9 cellular contexts compared by ENCODE assay signal in the genomic region with DNA sequence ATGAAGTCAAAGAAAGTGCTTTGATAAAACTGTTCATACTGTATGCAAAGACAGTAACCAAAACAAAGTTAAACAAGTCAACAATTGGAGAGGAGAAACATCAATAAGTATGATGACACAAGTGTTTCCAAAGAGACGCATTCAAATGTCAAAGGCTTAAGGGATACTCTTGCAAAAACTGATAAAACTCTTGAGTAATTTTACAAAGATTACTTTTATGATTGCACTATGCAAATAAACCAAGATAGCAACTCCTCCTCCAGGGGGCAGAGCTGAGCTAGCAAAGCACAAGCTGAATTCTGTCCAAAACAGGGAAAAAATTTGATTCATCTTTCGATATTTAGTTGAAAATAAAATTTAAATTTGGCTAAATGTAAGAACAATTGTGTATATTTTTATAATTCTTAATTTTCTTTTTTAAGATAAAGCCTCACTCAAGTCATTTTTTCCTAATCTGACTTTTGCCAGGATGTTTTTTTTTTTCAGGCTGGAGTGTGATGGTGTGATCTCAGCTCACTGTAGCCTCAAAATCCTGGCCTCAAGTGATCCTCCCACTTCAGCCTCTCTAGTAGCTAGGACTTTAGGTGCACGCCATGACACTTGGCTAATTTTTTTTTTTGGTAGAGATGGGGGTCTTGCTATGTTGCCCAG.
DNase-seq lines count a peak whose midpoint lies in the region; ATAC-seq and TF ChIP-seq lines count a peak whose summit lies in the region.
"Had no signal": no experiment of that assay in that cellular context is flagged by ENCODE, and none has a peak within 500 bp of the region (broad histone marks: within the 10 kb centered on the region; RNA-seq: fewer than 3 reads in every experiment).

No MANE protein-coding gene starts in this region.

- CTCF ChIA-PET in HCT116 (lab: Charles Lee) = interaction anchor here (0.7 to 2.4 kb wide), 11 partner anchors 8 to 1164 kb away, joined by 3 to 9 read pairs (median 4); no protein-coding TSS in a partner anchor

- intact Hi-C loops in HCT116 (cut with micrococcal nuclease) = no loop called here
- intact Hi-C loops in activated T-helper 1 cell treated with anti-CD3 and anti-CD28 coated beads, Interleukin-12 subunit alpha, Interleukin-12 subunit beta, Interleukin-2, Interleukin-4 antibody, amounts not matched to agents 30 ng/mL and 10 ng/mL and 1 ng/mL, durations not matched to agents 14 hours and 24 hours and 36 hours (cut with micrococcal nuclease) = loop anchor here (1.0 to 5.0 kb wide), 3 partner anchors 69 to 1065 kb away; partner anchors contain the start of genes BORA and MZT1
- intact Hi-C loops in left ventricle myocardium inferior (cut with micrococcal nuclease) = no loop called here

- RAD21 ChIA-PET in HCT116 (lab: Charles Lee; ENCODE audit: low non-redundant PET in 1 of 2, low total read pairs in 2 of 2, uncharacterized antibody in 2 of 2, unreplicated experiment in 2 of 2) = no interaction called here

- H3K4me1 Mint-ChIP-seq in activated T-helper 1 cell treated with anti-CD3 and anti-CD28 coated beads, Interleukin-12 subunit alpha, Interleukin-12 subunit beta, Interleukin-2, Interleukin-4 antibody, amounts not matched to agents 30 ng/mL and 10 ng/mL and 1 ng/mL, durations not matched to agents 14 hours and 24 hours and 36 hours (ENCODE audit: low read depth) = no peaks in the 10 kb centered on the region

- H4K20me1 ChIP-seq in HCT116 (ENCODE audit: insufficient read depth) = no peaks in the 10 kb centered on the region
- no peaks in the 10 kb centered on the region for H4K20me1 ChIP-seq in OCI-LY1 (ENCODE audit: insufficient read depth, low read length)
- H4K20me1 ChIP-seq: BLaER1 treated with 17β-estradiol and CSF1 and Interleukin-3, amounts not matched to agents 10 nM and 100 nM had no signal

- DNase-seq in NCI-H1105 treated with DMSO at 0.1 percent for 48 hours (lab: John Stamatoyannopoulos, UW) (peak; percentile 7), NCI-H1105 (lab: John Stamatoyannopoulos, UW) (no peak), HCT116 (ENCODE audit: low read depth, low spot score) (peak; percentile 33), left ventricle myocardium inferior (peak; percentile 20), epidermal melanocyte (ENCODE audit: insufficient read length, low spot score) (no peak)
- peak; percentile 8 for DNase-seq in activated T-helper 1 cell treated with anti-CD3 and anti-CD28 coated beads, Interleukin-12 subunit alpha, Interleukin-12 subunit beta, Interleukin-2, Interleukin-4 antibody, amounts not matched to agents 30 ng/mL and 10 ng/mL and 1 ng/mL, durations not matched to agents 14 hours and 24 hours and 36 hours (ENCODE audit: low spot score)
- peak; percentile 21 to 51 for DNase-seq in stimulated activated CD4-positive, alpha-beta T cell treated with anti-CD3 and anti-CD28 coated beads, Interleukin-1b, Interleukin-23, amount 100 ng/mL, for 4 hours (ENCODE audit: low read depth in 2 of 2)

- no peak overlapping the region for H3K9ac ChIP-seq in HCT116 (ENCODE audit: low read length)
- H3K9ac ChIP-seq in OCI-LY1 (ENCODE audit: low read length) = no peak overlapping the region
- H3K9ac ChIP-seq: BLaER1 treated with 17β-estradiol and CSF1 and Interleukin-3, amounts not matched to agents 10 nM and 100 nM had no signal

- H3K9me3 Mint-ChIP-seq in activated T-helper 1 cell treated with anti-CD3 and anti-CD28 coated beads, Interleukin-12 subunit alpha, Interleukin-12 subunit beta, Interleukin-2, Interleukin-4 antibody, amounts not matched to agents 30 ng/mL and 10 ng/mL and 1 ng/mL, durations not matched to agents 14 hours and 24 hours and 36 hours = no peaks in the 10 kb centered on the region

- TF ChIP-seq RAD21 in HCT116 (IDR thresholded peaks at IDR 0.05; ENCODE audit: low read depth) = peak; percentile 44

- no peak overlapping the region for H3K4me3 ChIP-seq in HCT116 (replicated peaks in 1 of 2; ENCODE audit: low read depth in 1 of 2, low read length in 2 of 2)
- H3K4me3 ChIP-seq in OCI-LY1 (ENCODE audit: low read depth, low read length, poor library complexity, severe bottlenecking) = no peak overlapping the region
- no peak overlapping the region for H3K4me3 ChIP-seq in left ventricle myocardium inferior
- H3K4me3 ChIP-seq: BLaER1 treated with 17β-estradiol and CSF1 and Interleukin-3, amounts not matched to agents 10 nM and 100 nM had no signal

- BruUV-seq in HCT116 (replicated peaks; lab: Mats Ljungman, UMichigan) = no TSS peak

- no peaks in the 10 kb centered on the region for H3K36me3 Mint-ChIP-seq in activated T-helper 1 cell treated with anti-CD3 and anti-CD28 coated beads, Interleukin-12 subunit alpha, Interleukin-12 subunit beta, Interleukin-2, Interleukin-4 antibody, amounts not matched to agents 30 ng/mL and 10 ng/mL and 1 ng/mL, durations not matched to agents 14 hours and 24 hours and 36 hours (ENCODE audit: low read depth)

- no peak for TF ChIP-seq POLR2A in HCT116 (IDR thresholded peaks at IDR 0.05; ENCODE audit: borderline replicate concordance, extremely low read depth, insufficient read depth, insufficient read length)

- H3K4me1 ChIP-seq in HCT116 (ENCODE audit: control insufficient read depth in 1 of 2, insufficient read depth in 2 of 2, low read length in 2 of 2) (no peaks in the 10 kb centered on the region), OCI-LY1 (ENCODE audit: insufficient read depth, low read length, severe bottlenecking) (no peaks in the 10 kb centered on the region), left ventricle myocardium inferior (no peaks in the 10 kb centered on the region)
- H3K4me1 ChIP-seq: BLaER1 treated with 17β-estradiol and CSF1 and Interleukin-3, amounts not matched to agents 10 nM and 100 nM had no signal

- no peaks in the 10 kb centered on the region for H3K9me2 ChIP-seq in HCT116 (ENCODE audit: insufficient read depth)
- H3K9me2 ChIP-seq in OCI-LY1 (ENCODE audit: low read depth, low read length) = no peaks in the 10 kb centered on the region

- H3F3A ChIP-seq in OCI-LY1 (ENCODE audit: insufficient read depth, low read length) = no peaks in the 10 kb centered on the region

- peak; percentile 57 for ATAC-seq in HCT116

- H3K9me3 ChIP-seq in HCT116 (ENCODE audit: control insufficient read depth in 1 of 2, insufficient read depth in 1 of 2, low read depth in 1 of 2, low read length in 2 of 2) (no peaks in the 10 kb centered on the region), OCI-LY1 (ENCODE audit: low read length) (no peaks in the 10 kb centered on the region), left ventricle myocardium inferior (replicated peaks) (no peaks in the 10 kb centered on the region)
- H3K9me3 ChIP-seq: BLaER1 treated with 17β-estradiol and CSF1 and Interleukin-3, amounts not matched to agents 10 nM and 100 nM had no signal

- H2AFZ ChIP-seq in HCT116 (ENCODE audit: low read depth, low read length, poor library complexity, severe bottlenecking) (peak overlapping the region; percentile 22), OCI-LY1 (ENCODE audit: low read length) (no peak overlapping the region; the same call in 1 of the 2 replicates)

- POLR2A ChIA-PET in HCT116 (lab: Charles Lee) = no interaction called here

- H3K27ac Mint-ChIP-seq in activated T-helper 1 cell treated with anti-CD3 and anti-CD28 coated beads, Interleukin-12 subunit alpha, Interleukin-12 subunit beta, Interleukin-2, Interleukin-4 antibody, amounts not matched to agents 30 ng/mL and 10 ng/mL and 1 ng/mL, durations not matched to agents 14 hours and 24 hours and 36 hours = no peak overlapping the region

- TF ChIP-seq CTCF in HCT116 (IDR thresholded peaks at IDR 0.05 in 2 of 3, conservative IDR thresholded peaks at IDR 0.05 in 1 of 3; ENCODE audit: borderline replicate concordance in 1 of 3, insufficient read depth in 1 of 3, low read depth in 2 of 3, low read length in 2 of 3) = peak; percentile 9 to 86 (median 72); a peak in 4 of 6 replicates
- TF ChIP-seq CTCF in OCI-LY1 (IDR thresholded peaks at IDR 0.05; ENCODE audit: low read length) = peak; percentile 84
- TF ChIP-seq CTCF in left ventricle myocardium inferior (IDR thresholded peaks at IDR 0.05; ENCODE audit: borderline replicate concordance) = peak; percentile 62

- H3K36me3 ChIP-seq in HCT116 (ENCODE audit: control insufficient read depth in 1 of 2, insufficient read depth in 2 of 2, low read length in 2 of 2) (no peaks in the 10 kb centered on the region), OCI-LY1 (ENCODE audit: insufficient read depth, low read length) (no peaks in the 10 kb centered on the region), left ventricle myocardium inferior (no peaks in the 10 kb centered on the region)
- H3K36me3 ChIP-seq: BLaER1 treated with 17β-estradiol and CSF1 and Interleukin-3, amounts not matched to agents 10 nM and 100 nM had no signal

- H3K4me3 Mint-ChIP-seq in activated T-helper 1 cell treated with anti-CD3 and anti-CD28 coated beads, Interleukin-12 subunit alpha, Interleukin-12 subunit beta, Interleukin-2, Interleukin-4 antibody, amounts not matched to agents 30 ng/mL and 10 ng/mL and 1 ng/mL, durations not matched to agents 14 hours and 24 hours and 36 hours = no peak overlapping the region

- H3K27ac ChIP-seq in HCT116 (ENCODE audit: low read depth, low read length) (no peak overlapping the region), OCI-LY1 (ENCODE audit: low read depth, low read length, poor library complexity, severe bottlenecking) (no peak overlapping the region), left ventricle myocardium inferior (replicated peaks) (no peak overlapping the region)
- H3K27ac ChIP-seq: BLaER1 treated with 17β-estradiol and CSF1 and Interleukin-3, amounts not matched to agents 10 nM and 100 nM had no signal

- H3K27me3 ChIP-seq in HCT116 (ENCODE audit: insufficient read depth, low read length) = no peaks in the 10 kb centered on the region
- no peaks in the 10 kb centered on the region for H3K27me3 ChIP-seq in OCI-LY1 (ENCODE audit: insufficient read depth, low read length)
- no peaks in the 10 kb centered on the region for H3K27me3 ChIP-seq in left ventricle myocardium inferior (ENCODE audit: low read depth)
- H3K27me3 ChIP-seq: BLaER1 treated with 17β-estradiol and CSF1 and Interleukin-3, amounts not matched to agents 10 nM and 100 nM had no signal

- no peaks in the 10 kb centered on the region for H3K79me2 ChIP-seq in HCT116 (ENCODE audit: insufficient read depth, low read length)
- H3K79me2 ChIP-seq in OCI-LY1 (ENCODE audit: insufficient read depth, low read length) = no peaks in the 10 kb centered on the region

- H3K4me2 ChIP-seq in HCT116 (ENCODE audit: low read length) (no peak overlapping the region), OCI-LY1 (ENCODE audit: low read length) (no peak overlapping the region)
- H3K4me2 ChIP-seq: BLaER1 treated with 17β-estradiol and CSF1 and Interleukin-3, amounts not matched to agents 10 nM and 100 nM had no signal

- no peaks in the 10 kb centered on the region for H3K27me3 Mint-ChIP-seq in activated T-helper 1 cell treated with anti-CD3 and anti-CD28 coated beads, Interleukin-12 subunit alpha, Interleukin-12 subunit beta, Interleukin-2, Interleukin-4 antibody, amounts not matched to agents 30 ng/mL and 10 ng/mL and 1 ng/mL, durations not matched to agents 14 hours and 24 hours and 36 hours (ENCODE audit: insufficient read depth)

TF ChIP-seq in HCT116, 20 proteins besides CTCF, POLR2A, EP300 and RAD21:
- TF ChIP-seq SRF (IDR thresholded peaks at IDR 0.05; ENCODE audit: low read depth) (no peak), TCF7L2 (IDR thresholded peaks at IDR 0.05; ENCODE audit: borderline replicate concordance, extremely low read depth, insufficient read depth, insufficient read length) (no peak)

Comparison
In these comparisons a context has a peak if more than half of its experiments do, and no peak if none do; other contexts are left out.
1. DNase-seq: peak in NCI-H1105 treated with DMSO at 0.1 percent for 48 hours (single experiment), HCT116 (single experiment), activated T-helper 1 cell treated with anti-CD3 and anti-CD28 coated beads, Interleukin-12 subunit alpha, Interleukin-12 subunit beta, Interleukin-2, Interleukin-4 antibody, amounts not matched to agents 30 ng/mL and 10 ng/mL and 1 ng/mL, durations not matched to agents 14 hours and 24 hours and 36 hours (single experiment), left ventricle myocardium inferior (single experiment) and stimulated activated CD4-positive, alpha-beta T cell treated with anti-CD3 and anti-CD28 coated beads, Interleukin-1b, Interleukin-23, amount 100 ng/mL, for 4 hours (2 of 2); none in NCI-H1105 (single experiment) and epidermal melanocyte (single experiment).
2. Peak in every context shown above with its lines, with median percentiles within 50 percentile points of each other: CTCF ChIP-seq.